Comparison of ENCODE assay signal across 29 cellular contexts in the genomic region with DNA sequence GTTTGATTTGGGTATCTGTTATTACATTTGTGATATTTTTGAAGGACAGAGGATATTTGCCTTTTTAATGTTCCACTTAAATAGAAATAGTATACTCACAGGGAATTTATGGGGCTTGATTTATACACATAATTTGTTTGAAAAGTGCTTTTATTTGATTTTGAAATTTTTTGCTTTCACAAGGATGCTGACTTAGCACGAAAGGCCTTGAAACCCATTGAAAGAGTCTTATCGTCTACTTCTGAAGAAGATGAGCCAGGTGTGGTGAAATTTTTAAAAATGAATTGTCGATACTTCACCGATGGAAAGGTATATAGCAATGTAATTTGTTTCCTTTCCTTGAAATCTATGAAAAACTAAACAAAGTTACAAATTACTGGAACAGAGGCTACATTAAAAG.
"Had no signal": no experiment of that assay in that cellular context is flagged by ENCODE, and none has a peak within 500 bp of the region (broad histone marks: within the 10 kb centered on the region; RNA-seq: fewer than 3 reads in every experiment).

No MANE protein-coding gene starts in this region.

- H3K27ac Mint-ChIP-seq: stimulated activated memory B cell treated with anti-CD40 and anti-IgM and Interleukin-4, amounts not matched to agents 10 μg/mL and 1 μg/mL and 100 μg/mL, for 72 hours; stimulated activated naive B cell treated with anti-CD40 and anti-IgM and Interleukin-4, amounts not matched to agents 10 μg/mL and 1 μg/mL and 100 μg/mL, for 72 hours; stimulated activated naive CD8-positive, alpha-beta T cell treated with anti-CD3 and anti-CD28 coated beads, Interleukin-15, Interleukin-2, amounts not matched to agents 100 ng/mL and 50 ng/mL, for 24 hours; type B pancreatic cell had no signal

- H3K4me3 Mint-ChIP-seq: stimulated activated effector memory CD8-positive, alpha-beta T cell treated with anti-CD3 and anti-CD28 coated beads, Interleukin-12 subunit alpha, Interleukin-12 subunit beta, amount 100 ng/mL, for 72 hours; stimulated activated memory B cell treated with anti-CD40 and anti-IgM and Interleukin-4, amounts not matched to agents 10 μg/mL and 1 μg/mL and 100 μg/mL, for 72 hours; stimulated activated naive B cell treated with anti-CD40 and anti-IgM and Interleukin-4, amounts not matched to agents 10 μg/mL and 1 μg/mL and 100 μg/mL, for 72 hours; stimulated activated naive CD8-positive, alpha-beta T cell treated with anti-CD3 and anti-CD28 coated beads, Interleukin-15, amount 100 ng/mL, for 72 hours; stimulated activated naive CD8-positive, alpha-beta T cell treated with anti-CD3 and anti-CD28 coated beads, Interleukin-15, Interleukin-2, amounts not matched to agents 100 ng/mL and 50 ng/mL, for 24 hours; type B pancreatic cell had no signal

- H3K27me3 ChIP-seq: stomach, suprapubic skin, testis, thyroid gland, tibial artery, tibial nerve, transverse colon, upper lobe of left lung, upper lobe of right lung, uterus, vagina had no signal

- H3K4me1 Mint-ChIP-seq: stimulated activated effector memory CD8-positive, alpha-beta T cell treated with anti-CD3 and anti-CD28 coated beads, Interleukin-12 subunit alpha, Interleukin-12 subunit beta, amount 100 ng/mL, for 72 hours; stimulated activated memory B cell treated with anti-CD40 and anti-IgM and Interleukin-4, amounts not matched to agents 10 μg/mL and 1 μg/mL and 100 μg/mL, for 72 hours; stimulated activated naive B cell treated with anti-CD40 and anti-IgM and Interleukin-4, amounts not matched to agents 10 μg/mL and 1 μg/mL and 100 μg/mL, for 72 hours; stimulated activated naive CD8-positive, alpha-beta T cell treated with anti-CD3 and anti-CD28 coated beads, Interleukin-15, amount 100 ng/mL, for 72 hours had no signal

- H3K4me3 ChIP-seq: stomach, suprapubic skin, testis, thoracic aorta, thyroid gland, tibial artery, tibial nerve, transverse colon, upper lobe of left lung, upper lobe of right lung, uterus, vagina had no signal

- H3K9me3 ChIP-seq: stomach, suprapubic skin, testis, thoracic aorta, thyroid gland, tibial artery, tibial nerve, transverse colon, upper lobe of left lung, upper lobe of right lung, uterus, vagina had no signal

- DNase-seq: stimulated activated CD4-positive, alpha-beta T cell treated with anti-CD3 and anti-CD28 coated beads, Interleukin-2, amount 100 ng/mL, for 48 hours; stimulated activated CD4-positive, alpha-beta T cell treated with anti-CD3 and anti-CD28 coated beads, Interleukin-4, amount 100 ng/mL, for 1 hour; stimulated activated CD4-positive, alpha-beta T cell treated with anti-CD3 and anti-CD28 coated beads, Interleukin-4, amount 100 ng/mL, for 24 hours; stimulated activated CD4-positive, alpha-beta T cell treated with anti-CD3 and anti-CD28 coated beads, Interleukin-4, amount 100 ng/mL, for 4 hours; stimulated activated CD8-positive, alpha-beta memory T cell treated with anti-CD3 and anti-CD28 coated beads, Interleukin-4, amount 100 ng/mL, for 48 hours; stimulated activated naive B cell treated with anti-CD40 and anti-IgM and Interleukin-4, amounts not matched to agents 10 μg/mL and 1 μg/mL and 100 μg/mL, for 72 hours; stimulated activated naive CD4-positive, alpha-beta T cell; stimulated activated naive CD4-positive, alpha-beta T cell treated with Interleukin-2 at 50 U/mL for 16 hours; stimulated activated naive CD8-positive, alpha-beta T cell treated with anti-CD3 and anti-CD28 coated beads, Interleukin-15, amount 100 ng/mL, for 72 hours; stimulated activated naive CD8-positive, alpha-beta T cell treated with anti-CD3 and anti-CD28 coated beads, Interleukin-15, Interleukin-2, amounts not matched to agents 100 U/mL and 50 U/mL, for 24 hours; stomach; substantia nigra; testis; thyroid gland; tibial artery; transverse colon; trophoblast cell; upper lobe of left lung; upper lobe of right lung; uterus had no signal

- FAIRE-seq: urothelium cell line had no signal

- H3K27me3 Mint-ChIP-seq: stimulated activated memory B cell treated with anti-CD40 and anti-IgM and Interleukin-4, amounts not matched to agents 10 μg/mL and 1 μg/mL and 100 μg/mL, for 72 hours; stimulated activated naive B cell treated with anti-CD40 and anti-IgM and Interleukin-4, amounts not matched to agents 10 μg/mL and 1 μg/mL and 100 μg/mL, for 72 hours; stimulated activated naive CD8-positive, alpha-beta T cell treated with anti-CD3 and anti-CD28 coated beads, Interleukin-15, amount 100 ng/mL, for 72 hours; stimulated activated naive CD8-positive, alpha-beta T cell treated with anti-CD3 and anti-CD28 coated beads, Interleukin-15, Interleukin-2, amounts not matched to agents 100 ng/mL and 50 ng/mL, for 24 hours; type B pancreatic cell had no signal

- H3K36me3 ChIP-seq: uterus had no signal

- H3K27ac ChIP-seq: stomach, suprapubic skin, testis, thoracic aorta, thyroid gland, tibial artery, tibial nerve, transverse colon, upper lobe of left lung, upper lobe of right lung, uterus, vagina had no signal

- H3K4me1 ChIP-seq: stomach, suprapubic skin, testis, thyroid gland, tibial artery, tibial nerve, transverse colon, upper lobe of left lung, upper lobe of right lung, uterus, vagina had no signal

- ATAC-seq: stimulated activated effector memory CD8-positive, alpha-beta T cell treated with anti-CD3 and anti-CD28 coated beads, Interleukin-12 subunit alpha, Interleukin-12 subunit beta, amount 100 ng/mL, for 72 hours; stimulated activated memory B cell treated with anti-CD40 and anti-IgM and Interleukin-4, amounts not matched to agents 10 μg/mL and 1 μg/mL and 100 μg/mL, for 72 hours; stimulated activated naive B cell treated with anti-CD40 and anti-IgM and Interleukin-4, amounts not matched to agents 10 μg/mL and 1 μg/mL and 100 μg/mL, for 72 hours; stimulated activated naive CD8-positive, alpha-beta T cell treated with anti-CD3 and anti-CD28 coated beads, Interleukin-15, amount 100 ng/mL, for 72 hours; stimulated activated naive CD8-positive, alpha-beta T cell treated with anti-CD3 and anti-CD28 coated beads, Interleukin-15, Interleukin-2, amounts not matched to agents 100 U/mL and 50 U/mL, for 24 hours; upper lobe of right lung had no signal

- H3K9me3 Mint-ChIP-seq: stimulated activated effector memory CD8-positive, alpha-beta T cell treated with anti-CD3 and anti-CD28 coated beads, Interleukin-12 subunit alpha, Interleukin-12 subunit beta, amount 100 ng/mL, for 72 hours; stimulated activated memory B cell treated with anti-CD40 and anti-IgM and Interleukin-4, amounts not matched to agents 10 μg/mL and 1 μg/mL and 100 μg/mL, for 72 hours; stimulated activated naive B cell treated with anti-CD40 and anti-IgM and Interleukin-4, amounts not matched to agents 10 μg/mL and 1 μg/mL and 100 μg/mL, for 72 hours; stimulated activated naive CD8-positive, alpha-beta T cell treated with anti-CD3 and anti-CD28 coated beads, Interleukin-15, amount 100 ng/mL, for 72 hours; stimulated activated naive CD8-positive, alpha-beta T cell treated with anti-CD3 and anti-CD28 coated beads, Interleukin-15, Interleukin-2, amounts not matched to agents 100 ng/mL and 50 ng/mL, for 24 hours; type B pancreatic cell had no signal
